Comparison of ENCODE assay signal across 16 cellular contexts in genomic region chr10:123295644-123296043, GRCh38.
DNase-seq lines count a peak whose midpoint lies in the region; TF ChIP-seq lines count a peak whose summit lies in the region.
"Had no signal": no experiment of that assay in that cellular context is flagged by ENCODE, and none has a peak within 500 bp of the region (broad histone marks: within the 10 kb centered on the region; RNA-seq: fewer than 3 reads in every experiment).

No MANE protein-coding gene starts in this region.

- BruUV-seq in OCI-LY7 (replicated peaks; lab: Mats Ljungman, UMichigan): no TSS peak

- no peak for TF ChIP-seq POLR2A in erythroblast (IDR thresholded peaks at IDR 0.05; ENCODE audit: low read length)

- H3K9me3 ChIP-seq in OCI-LY7 (ENCODE audit: low read length): no peaks in the 10 kb centered on the region
- H3K9me3 ChIP-seq: Caco-2, HAP-1 had no signal

- intact Hi-C loops in OCI-LY7 (cut with micrococcal nuclease; ENCODE audit: unreplicated experiment): no loop called here

- H3K36me3 ChIP-seq in OCI-LY7 (ENCODE audit: insufficient read depth, low read length): no peaks in the 10 kb centered on the region
- H3K36me3 ChIP-seq: HAP-1 had no signal

- POLR2A ChIA-PET in OCI-LY7 (lab: Charles Lee): no interaction called here

- H3K4me2 ChIP-seq in OCI-LY7 (ENCODE audit: low read length): no peak overlapping the region
- H3K4me2 ChIP-seq: BLaER1 had no signal

- TF ChIP-seq CTCF in OCI-LY7 (conservative IDR thresholded peaks at IDR 0.05; ENCODE audit: low read length): no peak

- no peaks in the 10 kb centered on the region for H3K9me2 ChIP-seq in OCI-LY7 (ENCODE audit: insufficient read depth, low read length)

- no peak for TF ChIP-seq EP300 in Ishikawa (IDR thresholded peaks at IDR 0.05; ENCODE audit: borderline replicate concordance)

- peak overlapping the region; percentile 74 for H2AFZ ChIP-seq in OCI-LY7 (ENCODE audit: low read length)

- CTCF ChIA-PET in OCI-LY7 (lab: Charles Lee; ENCODE audit: unreplicated experiment): no interaction called here

- H3K27ac ChIP-seq in OCI-LY7 (ENCODE audit: low read depth, low read length, poor library complexity, severe bottlenecking): no peak overlapping the region
- H3K27ac ChIP-seq: 22Rv1, BLaER1 had no signal

- H3K79me2 ChIP-seq in OCI-LY7 (ENCODE audit: insufficient read depth, low read depth, low read length): no peaks in the 10 kb centered on the region

- H4K20me1 ChIP-seq in OCI-LY7 (ENCODE audit: insufficient read depth, low read length): no peaks in the 10 kb centered on the region
- H4K20me1 ChIP-seq: BLaER1 had no signal

- no peak for TF ChIP-seq RAD21 in Ishikawa (IDR thresholded peaks at IDR 0.05; ENCODE audit: low read depth)

- peak; percentile 22 for DNase-seq in NCI-H2171 treated with DMSO at 0.1 percent for 48 hours (lab: John Stamatoyannopoulos, UW)
- no peak for DNase-seq in NCI-H2171 (lab: John Stamatoyannopoulos, UW)
- peak; percentile 16 for DNase-seq in OCI-LY7 (ENCODE audit: low spot score)
- DNase-seq in erythroblast (lab: John Stamatoyannopoulos, UW): peak; percentile 7 to 9
- no peak for DNase-seq in stimulated activated CD4-positive, alpha-beta T cell treated with anti-CD3 and anti-CD28 coated beads, Interleukin-4, amount 100 ng/mL, for 1 hour
- no peak for DNase-seq in NCI-H2081 treated with DMSO at 0.1 percent for 48 hours (lab: John Stamatoyannopoulos, UW)
- DNase-seq: AML-193; Caco-2; CD8-positive, alpha-beta memory T cell; DMS53; GF-D8; HFFc6 had no signal

- no peaks in the 10 kb centered on the region for H3K4me1 ChIP-seq in OCI-LY7 (ENCODE audit: insufficient read depth, low read length, poor library complexity, severe bottlenecking)
- H3K4me1 ChIP-seq: Caco-2, HAP-1 had no signal

- H3K4me3 ChIP-seq in OCI-LY7 (ENCODE audit: low read depth, low read length, poor library complexity, severe bottlenecking): no peak overlapping the region
- H3K4me3 ChIP-seq: BLaER1, HAP-1 had no signal

TF ChIP-seq in Ishikawa, 13 proteins besides CTCF, POLR2A, EP300 and RAD21:
- TF ChIP-seq CEBPB (IDR thresholded peaks at IDR 0.05) (no peak), USF1 (IDR thresholded peaks at IDR 0.05) (peak; percentile 85)

Comparison
In these comparisons a context has a peak if more than half of its experiments do, and no peak if none do; other contexts are left out.
1. DNase-seq: peak in NCI-H2171 treated with DMSO at 0.1 percent for 48 hours (single experiment), OCI-LY7 (single experiment) and erythroblast (2 of 2); none in NCI-H2171 (single experiment), stimulated activated CD4-positive, alpha-beta T cell treated with anti-CD3 and anti-CD28 coated beads, Interleukin-4, amount 100 ng/mL, for 1 hour (single experiment) and NCI-H2081 treated with DMSO at 0.1 percent for 48 hours (single experiment).